22 cellular contexts compared by ENCODE assay signal in the genomic region with DNA sequence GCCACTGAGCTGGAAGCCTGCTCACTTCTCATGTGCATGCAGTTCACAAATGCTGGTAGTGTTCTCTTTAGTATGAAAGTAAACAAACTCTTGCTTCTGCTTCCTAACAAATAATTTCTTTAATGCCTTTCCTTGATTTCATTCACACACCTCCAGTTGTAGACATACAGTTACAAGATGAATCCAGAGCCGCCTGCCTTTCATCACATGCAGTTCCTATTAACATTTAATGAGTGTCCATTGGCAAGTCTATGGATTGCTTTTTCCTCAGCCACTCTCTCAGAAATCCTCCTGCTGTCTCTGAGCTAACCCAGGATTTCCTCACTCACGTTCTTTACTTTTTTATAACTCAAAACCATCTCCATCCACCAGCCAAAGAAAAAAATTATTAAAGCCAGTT.
"Had no signal": no experiment of that assay in that cellular context is flagged by ENCODE, and none has a peak within 500 bp of the region (broad histone marks: within the 10 kb centered on the region; RNA-seq: fewer than 3 reads in every experiment).

No MANE protein-coding gene starts in this region.

- ATAC-seq: activated T-cell treated with anti-CD3 and anti-CD28 coated beads, Interleukin-2, amount 50 U/mL, for 4 hours; foreskin keratinocyte; stimulated activated naive CD8-positive, alpha-beta T cell treated with anti-CD3 and anti-CD28 coated beads, Interleukin-15, amount 100 ng/mL, for 72 hours had no signal

- H3K4me1 Mint-ChIP-seq: activated B cell treated with CpG ODN at 0.5 μM for 24 hours; activated CD4-positive, alpha-beta T cell treated with anti-CD3 and anti-CD28 coated beads, Interleukin-2, amount 10 ng/mL, durations not matched to agents 24 days and 14 days; stimulated activated naive CD8-positive, alpha-beta T cell treated with anti-CD3 and anti-CD28 coated beads, Interleukin-15, amount 100 ng/mL, for 72 hours had no signal

- H3K27me3 ChIP-seq: brain microvascular endothelial cell, colonic mucosa, foreskin keratinocyte, right atrium auricular region, suprapubic skin, vagina had no signal

- H3K27me3 Mint-ChIP-seq: activated B cell treated with CpG ODN at 0.5 μM for 24 hours; activated CD4-positive, alpha-beta T cell treated with anti-CD3 and anti-CD28 coated beads, Interleukin-2, amount 10 ng/mL, durations not matched to agents 24 days and 14 days; stimulated activated naive CD8-positive, alpha-beta T cell treated with anti-CD3 and anti-CD28 coated beads, Interleukin-15, amount 100 ng/mL, for 72 hours had no signal

- H3K4me3 Mint-ChIP-seq: activated B cell treated with CpG ODN at 0.5 μM for 24 hours; activated CD4-positive, alpha-beta T cell treated with anti-CD3 and anti-CD28 coated beads, Interleukin-2, amount 10 ng/mL, durations not matched to agents 24 days and 14 days; activated naive CD4-positive, alpha-beta T cell treated with anti-CD3 and anti-CD28 coated beads for 36 hours; activated T-cell treated with anti-CD3 and anti-CD28 coated beads, Interleukin-2, amount 50 U/mL, for 4 hours; endodermal cell; stimulated activated naive CD8-positive, alpha-beta T cell treated with anti-CD3 and anti-CD28 coated beads, Interleukin-15, amount 100 ng/mL, for 72 hours; T-helper 2 cell treated with Interferon-gamma antibody and Interleukin-4, amounts not matched to agents 5 μg/mL and 100 μg/mL, for 36 hours had no signal

- H3K9me3 ChIP-seq: colonic mucosa, right atrium auricular region, suprapubic skin, vagina had no signal

- H3K27ac Mint-ChIP-seq: activated B cell treated with CpG ODN at 0.5 μM for 24 hours; activated CD4-positive, alpha-beta T cell treated with anti-CD3 and anti-CD28 coated beads, Interleukin-2, amount 10 ng/mL, durations not matched to agents 24 days and 14 days; activated naive CD4-positive, alpha-beta T cell treated with anti-CD3 and anti-CD28 coated beads for 36 hours; endodermal cell; stimulated activated naive CD8-positive, alpha-beta T cell treated with anti-CD3 and anti-CD28 coated beads, Interleukin-15, amount 100 ng/mL, for 72 hours; T-helper 2 cell treated with Interferon-gamma antibody and Interleukin-4, amounts not matched to agents 5 μg/mL and 100 μg/mL, for 36 hours had no signal

- H3K4me3 ChIP-seq: colonic mucosa, lung, right atrium auricular region, skin epidermis, suprapubic skin, vagina had no signal

- H3K36me3 ChIP-seq: brain microvascular endothelial cell, colonic mucosa, right atrium auricular region, suprapubic skin, vagina had no signal

- H3K27ac ChIP-seq: brain microvascular endothelial cell, colonic mucosa, epithelial cell of prostate, foreskin keratinocyte, right atrium auricular region, skin epidermis, suprapubic skin, vagina had no signal

- H3K4me1 ChIP-seq: colonic mucosa, right atrium auricular region had no signal

- DNase-seq: activated B cell treated with CpG ODN at 0.5 μM for 24 hours; activated CD4-positive, alpha-beta T cell treated with anti-CD3 and anti-CD28 coated beads, Interleukin-2, amount 10 ng/mL, durations not matched to agents 24 days and 14 days; activated CD8-positive, alpha-beta memory T cell treated with anti-CD3 and anti-CD28 coated beads, Interleukin-2, amount 50 U/mL, for 4 hours; activated naive CD4-positive, alpha-beta T cell treated with anti-CD3 and anti-CD28 coated beads for 36 hours; activated T-cell treated with anti-CD3 and anti-CD28 coated beads, Interleukin-2, amount 50 U/mL, for 4 hours; aorta; brain microvascular endothelial cell; central memory CD4-positive, alpha-beta T cell; colonic mucosa; foreskin keratinocyte; hippocampal formation; stimulated activated CD4-positive, alpha-beta T cell treated with anti-CD3 and anti-CD28 coated beads, Interleukin-15, amount 100 ng/mL, for 24 hours; stimulated activated CD4-positive, alpha-beta T cell treated with anti-CD3 and anti-CD28 coated beads, Interleukin-2, amount 100 ng/mL, for 48 hours; stimulated activated naive CD8-positive, alpha-beta T cell treated with anti-CD3 and anti-CD28 coated beads, Interleukin-15, amount 100 ng/mL, for 72 hours had no signal

- H3K9me3 Mint-ChIP-seq: activated B cell treated with CpG ODN at 0.5 μM for 24 hours; activated CD4-positive, alpha-beta T cell treated with anti-CD3 and anti-CD28 coated beads, Interleukin-2, amount 10 ng/mL, durations not matched to agents 24 days and 14 days; activated naive CD4-positive, alpha-beta T cell treated with anti-CD3 and anti-CD28 coated beads for 36 hours; endodermal cell; stimulated activated naive CD8-positive, alpha-beta T cell treated with anti-CD3 and anti-CD28 coated beads, Interleukin-15, amount 100 ng/mL, for 72 hours had no signal
